Comparison of ENCODE assay signal across 17 cellular contexts in the genomic region with DNA sequence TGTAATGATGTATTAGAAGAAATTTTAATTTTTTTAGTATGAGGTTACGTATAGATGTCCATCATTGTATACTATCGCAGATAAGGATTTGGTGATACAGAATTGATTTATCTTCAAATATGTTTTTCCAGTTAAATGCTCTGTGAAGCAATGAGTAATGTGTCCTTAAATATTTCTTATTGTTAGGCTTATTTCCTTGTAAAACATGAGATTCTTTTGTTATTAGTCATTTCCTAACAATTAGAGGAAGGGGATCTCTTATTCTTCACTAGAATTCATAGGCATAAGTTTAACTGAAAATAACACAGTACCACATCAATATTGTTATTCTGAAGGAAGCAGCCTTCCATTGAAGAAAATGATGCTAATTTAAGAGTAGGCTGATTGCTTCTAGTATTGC. TPM values are rescaled to one million over a fixed set of nuclear protein-coding genes. Genes with fewer than 3 reads are reported as not detected.
A peak's percentile ranks its signal among the peaks of the same experiment; 100 is the strongest.
DNase-seq lines count a peak whose midpoint lies in the region; ATAC-seq, FAIRE-seq and TF ChIP-seq lines count a peak whose summit lies in the region.
"Had no signal": no experiment of that assay in that cellular context is flagged by ENCODE, and none has a peak within 500 bp of the region (broad histone marks: within the 10 kb centered on the region; RNA-seq: fewer than 3 reads in every experiment).

No MANE protein-coding gene starts in this region.

- TF ChIP-seq CTCF in ovary (IDR thresholded peaks at IDR 0.05), result no peak
- TF ChIP-seq CTCF in brain microvascular endothelial cell (IDR thresholded peaks at IDR 0.05; ENCODE audit: low read depth, low read length, missing control alignments), result no peak

- H2AFZ ChIP-seq in ACC112 (ENCODE audit: low read length, unreplicated experiment), result no peak overlapping the region
- H2AFZ ChIP-seq: GM23338 had no signal

- DNase-seq in RCC 7860 (ENCODE audit: low spot score) (no peak), astrocyte of the hippocampus (ENCODE audit: low read depth, low spot score) (peak; percentile 12), ovary (no peak), NCI-H82 treated with DMSO at 0.1 percent for 48 hours (lab: John Stamatoyannopoulos, UW; ENCODE audit: unreplicated experiment) (no peak), brain microvascular endothelial cell (no peak)
- DNase-seq: AML-193; Caco-2; CD8-positive, alpha-beta memory T cell; DMS53; H7 had no signal

- no peak for TF ChIP-seq EP300 in ovary (IDR thresholded peaks at IDR 0.05)

- H3K27me3 ChIP-seq in ACC112 (ENCODE audit: insufficient read depth, low read length) (no peaks in the 10 kb centered on the region), ovary (no peaks in the 10 kb centered on the region), brain microvascular endothelial cell (replicated peaks) (no peaks in the 10 kb centered on the region)
- H3K27me3 ChIP-seq: BLaER1 had no signal

- no peak for ATAC-seq in HG02884 (IDR thresholded peaks at IDR 0.05; ENCODE audit: unreplicated experiment)
- ATAC-seq: GM23338 had no signal

- H3K4me3 ChIP-seq in ACC112 (ENCODE audit: low read depth, low read length) (no peak overlapping the region), ovary (no peak overlapping the region), brain microvascular endothelial cell (ENCODE audit: low read depth, low read length) (no peak overlapping the region)
- H3K4me3 ChIP-seq: BLaER1, GM23338 had no signal

- intact Hi-C loops in ovary (cut with DNase I), result no loop called here

- no peak for TF ChIP-seq POLR2A in ovary (IDR thresholded peaks at IDR 0.05)

- no peaks in the 10 kb centered on the region for H3K9me3 ChIP-seq in ovary
- H3K9me3 ChIP-seq: BLaER1, Caco-2 had no signal

- FAIRE-seq in RCC 7860 (lab: Jason Lieb, UNC) (peak; percentile 4), islet of Langerhans (lab: Jason Lieb, UNC) (peak; percentile 24)
- FAIRE-seq: A204.1 had no signal

- H3K36me3 ChIP-seq in ACC112 (ENCODE audit: insufficient read depth, low read length) (no peaks in the 10 kb centered on the region), ovary (no peaks in the 10 kb centered on the region), brain microvascular endothelial cell (replicated peaks) (no peaks in the 10 kb centered on the region)
- H3K36me3 ChIP-seq: BLaER1 had no signal

- H3K27ac ChIP-seq in ACC112 (ENCODE audit: low read depth, low read length), result 0 out of 2 replicates have a peak overlapping the region, but pooled peaks have one; percentile 3
- H3K27ac ChIP-seq in ovary, result no peak overlapping the region
- no peak overlapping the region for H3K27ac ChIP-seq in brain microvascular endothelial cell
- H3K27ac ChIP-seq: BLaER1 had no signal

- H3K79me2 ChIP-seq in ACC112 (ENCODE audit: control insufficient read depth, insufficient read depth, low read length, unreplicated experiment), result no peaks in the 10 kb centered on the region

- WGBS in ovary, 3 donors, result 95 to 98% (median 97%) methylated on average over 2 of the region's 2 CpGs

- in situ Hi-C loops in brain microvascular endothelial cell (cut with HindIII; ENCODE audit: low pct_ligation_motif_present, low sequenced_read_pairs), result no loop called here

- H3K4me1 ChIP-seq in ACC112 (ENCODE audit: control insufficient read depth, insufficient read depth, low read length, unreplicated experiment) (peaks cover 16% of the 10 kb centered on the region), ovary (ENCODE audit: insufficient read depth) (no peaks in the 10 kb centered on the region)
- H3K4me1 ChIP-seq: BLaER1, Caco-2 had no signal

RNA-seq across cellular contexts. Expression of a gene that starts 15.5 kb away (rescaled TPM):
- total RNA-seq in ovary, result under 1 TPM in 4 of 7 donors, not detected in 3; 0.18 to 0.92 (median 0.23) TPM
- under 1 TPM; 0.04 to 0.07 TPM for polyA plus RNA-seq in ovary
- total RNA-seq: CD8-positive, alpha-beta memory T cell had no signal
- polyA plus RNA-seq: CD8-positive, alpha-beta memory T cell; IgD-negative memory B cell had no signal
